ENCODE assay signal across 12 cellular contexts in genomic region chr4:25814323-25814722, GRCh38. TPM values are rescaled to one million over a fixed set of nuclear protein-coding genes. Genes with fewer than 3 reads are reported as not detected.
A peak's percentile ranks its signal among the peaks of the same experiment; 100 is the strongest.
DNase-seq lines count a peak whose midpoint lies in the region; ATAC-seq, FAIRE-seq and TF ChIP-seq lines count a peak whose summit lies in the region.
"Had no signal": no experiment of that assay in that cellular context is flagged by ENCODE, and none has a peak within 500 bp of the region (broad histone marks: within the 10 kb centered on the region; RNA-seq: fewer than 3 reads in every experiment).

No MANE protein-coding gene starts in this region.

- DNase-seq in LHCN-M2 (ENCODE audit: low read depth): peak; percentile 46
- DNase-seq in bronchial epithelial cell (ENCODE audit: low read depth): peak; percentile 93
- peak; percentile 77 for DNase-seq in medulla oblongata (ENCODE audit: extremely low spot score)
- no peak for DNase-seq in NCI-H1417 (lab: John Stamatoyannopoulos, UW)
- DNase-seq in SHP77 (lab: John Stamatoyannopoulos, UW): no peak
- DNase-seq: activated gamma-delta T cell, NCI-H1105, OCI-M1, spleen had no signal

- H3K27me3 ChIP-seq in bronchial epithelial cell (ENCODE audit: control insufficient read depth, insufficient read depth, low read length): no peaks in the 10 kb centered on the region
- H3K27me3 ChIP-seq: spleen had no signal

- ATAC-seq in HG03045 (IDR thresholded peaks at IDR 0.05; ENCODE audit: unreplicated experiment): no peak
- no peak for ATAC-seq in HG03025 (IDR thresholded peaks at IDR 0.05; ENCODE audit: low FRiP score, unreplicated experiment)

- H3K4me3 ChIP-seq in bronchial epithelial cell (ENCODE audit: low read depth, low read length): no peak overlapping the region
- H3K4me3 ChIP-seq: spleen had no signal

- FAIRE-seq in bronchial epithelial cell (lab: Jason Lieb, UNC): peak; percentile 7

- peak overlapping the region; percentile 22 for H3K27ac ChIP-seq in temporal lobe (ENCODE audit: low read depth, low read length)

- no peak for TF ChIP-seq CTCF in bronchial epithelial cell (IDR thresholded peaks at IDR 0.05; ENCODE audit: insufficient read depth, low read length, severe bottlenecking)

- H3K36me3 ChIP-seq in bronchial epithelial cell (ENCODE audit: control insufficient read depth, insufficient read depth, low read length): peaks cover 7% of the 10 kb centered on the region

RNA-seq across cellular contexts. Expression of gene SEL1L3, which starts 48.5 kb away (rescaled TPM):
- total RNA-seq in LHCN-M2 (2014; rRNA removed): 3.9 and 5.0 TPM in 2 replicates
- polyA plus RNA-seq in LHCN-M2 (2012): 7.6 TPM
- 92.8 and 117 TPM in 2 replicates for total RNA-seq in bronchial epithelial cell
- total RNA-seq in temporal lobe: 82.4 TPM

Comparison
In these comparisons a context has a peak if more than half of its experiments do, and no peak if none do; other contexts are left out.
1. DNase-seq: peak in LHCN-M2 (single experiment), bronchial epithelial cell (single experiment) and medulla oblongata (single experiment); none in NCI-H1417 (0 of 3) and SHP77 (0 of 2).
2. RNA of gene SEL1L3, which starts 48.5 kb away (total RNA-seq): 92.8 to 117 TPM in bronchial epithelial cell and 82.4 TPM in temporal lobe (single experiment); 3.9 to 5.0 TPM in LHCN-M2; every median in the first group is over 10 times any median in the second.